In the genomic region with DNA sequence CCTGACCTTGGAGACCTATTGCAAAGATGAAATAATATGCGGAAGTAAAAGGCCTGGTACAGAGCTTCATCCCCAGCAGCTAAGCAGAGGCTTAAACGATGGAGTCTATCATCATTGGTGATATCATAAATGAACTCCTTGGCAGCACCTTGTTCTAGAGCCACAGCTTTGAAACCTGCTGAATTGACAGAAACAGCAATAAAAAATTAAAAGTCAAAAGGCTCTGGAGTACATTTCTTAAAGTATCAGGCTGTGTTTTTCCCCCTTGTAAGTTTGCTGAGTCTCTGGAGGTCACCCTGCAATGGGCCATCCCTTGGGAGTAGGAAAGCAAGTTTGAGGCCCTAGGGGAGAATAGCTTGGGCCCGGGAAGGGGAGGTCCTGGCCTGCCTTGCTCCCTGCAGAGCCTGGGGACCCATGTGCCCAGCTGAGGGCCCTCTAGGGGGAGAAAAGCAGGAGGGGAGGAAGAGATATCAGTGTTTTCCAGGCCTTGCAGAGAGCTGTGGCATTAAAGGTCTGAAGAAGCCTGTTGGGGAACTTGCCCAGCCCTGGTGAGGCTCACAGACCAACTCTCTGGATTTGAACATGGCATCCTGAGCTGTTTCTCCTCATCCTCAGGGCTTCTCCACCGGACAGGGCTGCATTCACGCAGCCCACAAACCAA, we compare ENCODE assay signal across 28 cellular contexts.
"Had no signal": no experiment of that assay in that cellular context is flagged by ENCODE, and none has a peak within 500 bp of the region (broad histone marks: within the 10 kb centered on the region; RNA-seq: fewer than 3 reads in every experiment).

No MANE protein-coding gene starts in this region.

- H3K27me3 Mint-ChIP-seq: activated CD4-positive, alpha-beta T cell treated with anti-CD3 and anti-CD28 coated beads, Interleukin-2, amount 10 ng/mL, durations not matched to agents 7 days and 5 days; stimulated activated naive B cell treated with anti-CD40 and anti-IgM and Interleukin-4, amounts not matched to agents 10 μg/mL and 1 μg/mL and 100 μg/mL, for 72 hours had no signal

- H3K27me3 ChIP-seq: brain microvascular endothelial cell, esophagus squamous epithelium, left lung, pancreas, thyroid gland, upper lobe of right lung had no signal

- ATAC-seq: activated CD8-positive, alpha-beta T cell treated with anti-CD3 and anti-CD28 coated beads for 36 hours; heart right ventricle; left lung; pancreas; stimulated activated naive B cell treated with anti-CD40 and anti-IgM and Interleukin-4, amounts not matched to agents 10 μg/mL and 1 μg/mL and 100 μg/mL, for 72 hours; T-helper 17 cell; upper lobe of right lung had no signal

- H3K4me1 Mint-ChIP-seq: activated CD4-positive, alpha-beta T cell treated with anti-CD3 and anti-CD28 coated beads, Interleukin-2, amount 10 ng/mL, durations not matched to agents 7 days and 5 days; stimulated activated naive B cell treated with anti-CD40 and anti-IgM and Interleukin-4, amounts not matched to agents 10 μg/mL and 1 μg/mL and 100 μg/mL, for 72 hours; T-helper 17 cell had no signal

- H3K9ac ChIP-seq: SK-N-SH had no signal

- H3K36me3 ChIP-seq: brain microvascular endothelial cell, esophagus squamous epithelium, heart right ventricle, left lung, pancreas, prostate gland, stomach, thyroid gland, upper lobe of right lung had no signal

- H3K9me3 ChIP-seq: esophagus squamous epithelium, heart right ventricle, left lung, pancreas, prostate gland, SK-N-SH, stomach, thyroid gland, upper lobe of right lung had no signal

- H3K4me3 ChIP-seq: esophagus squamous epithelium, heart right ventricle, left lung, pancreas, prostate gland, stomach, thyroid gland, upper lobe of right lung had no signal

- H3K27ac Mint-ChIP-seq: activated CD4-positive, alpha-beta T cell treated with anti-CD3 and anti-CD28 coated beads, Interleukin-2, amount 10 ng/mL, durations not matched to agents 7 days and 5 days; activated CD8-positive, alpha-beta T cell treated with anti-CD3 and anti-CD28 coated beads for 36 hours; activated T-helper 1 cell treated with anti-CD3 and anti-CD28 coated beads, Interleukin-12 subunit alpha, Interleukin-12 subunit beta, Interleukin-2, Interleukin-4 antibody, amounts not matched to agents 30 ng/mL and 10 ng/mL and 1 ng/mL, durations not matched to agents 14 hours and 24 hours and 36 hours; nephron; stimulated activated naive B cell treated with anti-CD40 and anti-IgM and Interleukin-4, amounts not matched to agents 10 μg/mL and 1 μg/mL and 100 μg/mL, for 72 hours; T-helper 17 cell had no signal

- H3K4me3 Mint-ChIP-seq: activated CD4-positive, alpha-beta T cell treated with anti-CD3 and anti-CD28 coated beads, Interleukin-2, amount 10 ng/mL, durations not matched to agents 7 days and 5 days; activated CD8-positive, alpha-beta T cell treated with anti-CD3 and anti-CD28 coated beads for 36 hours; activated T-helper 1 cell treated with anti-CD3 and anti-CD28 coated beads, Interleukin-12 subunit alpha, Interleukin-12 subunit beta, Interleukin-2, Interleukin-4 antibody, amounts not matched to agents 30 ng/mL and 10 ng/mL and 1 ng/mL, durations not matched to agents 14 hours and 24 hours and 36 hours; nephron; stimulated activated naive B cell treated with anti-CD40 and anti-IgM and Interleukin-4, amounts not matched to agents 10 μg/mL and 1 μg/mL and 100 μg/mL, for 72 hours; T-helper 17 cell had no signal

- H3K27ac ChIP-seq: brain microvascular endothelial cell, esophagus squamous epithelium, heart right ventricle, left lung, pancreas, prostate gland, stomach, thyroid gland, upper lobe of right lung had no signal

- H3K9me2 ChIP-seq: SK-N-SH had no signal

- H3K36me3 Mint-ChIP-seq: stimulated activated naive B cell treated with anti-CD40 and anti-IgM and Interleukin-4, amounts not matched to agents 10 μg/mL and 1 μg/mL and 100 μg/mL, for 72 hours had no signal

- H3K9me3 Mint-ChIP-seq: activated CD4-positive, alpha-beta T cell treated with anti-CD3 and anti-CD28 coated beads, Interleukin-2, amount 10 ng/mL, durations not matched to agents 7 days and 5 days; activated CD8-positive, alpha-beta T cell treated with anti-CD3 and anti-CD28 coated beads for 36 hours; activated T-helper 1 cell treated with anti-CD3 and anti-CD28 coated beads, Interleukin-12 subunit alpha, Interleukin-12 subunit beta, Interleukin-2, Interleukin-4 antibody, amounts not matched to agents 30 ng/mL and 10 ng/mL and 1 ng/mL, durations not matched to agents 14 hours and 24 hours and 36 hours; stimulated activated naive B cell treated with anti-CD40 and anti-IgM and Interleukin-4, amounts not matched to agents 10 μg/mL and 1 μg/mL and 100 μg/mL, for 72 hours had no signal

- H3K4me1 ChIP-seq: esophagus squamous epithelium, heart right ventricle, left lung, pancreas, prostate gland, stomach, thyroid gland, upper lobe of right lung had no signal

- H3K4me2 ChIP-seq: SK-N-SH had no signal

- DNase-seq: activated CD4-positive, alpha-beta T cell treated with anti-CD3 and anti-CD28 coated beads, Interleukin-2, amount 10 ng/mL, durations not matched to agents 7 days and 5 days; activated CD4-positive, CD25-positive, alpha-beta regulatory T cell treated with anti-CD3 and anti-CD28 coated beads, Interleukin-2, amount 50 U/mL, for 72 hours; activated CD8-positive, alpha-beta T cell treated with anti-CD3 and anti-CD28 coated beads for 36 hours; activated gamma-delta T cell; activated naive CD4-positive, alpha-beta T cell treated with anti-CD3 and anti-CD28 coated beads, Interleukin-2, amount 50 U/mL, for 16 hours; activated T-cell treated with anti-CD3 and anti-CD28 coated beads, Interleukin-2, amount 50 U/mL, for 1 hour; amniotic stem cell; brain microvascular endothelial cell; caudate nucleus; esophagus squamous epithelium; foreskin melanocyte; heart right ventricle; left lung; pancreas; retina; SK-N-SH; stimulated activated CD4-positive, alpha-beta T cell treated with anti-CD3 and anti-CD28 coated beads, Interleukin-15, amount 100 ng/mL, for 24 hours; stimulated activated CD4-positive, alpha-beta T cell treated with anti-CD3 and anti-CD28 coated beads, Interleukin-2, amount 100 ng/mL, for 24 hours; stimulated activated naive B cell treated with anti-CD40 and anti-IgM and Interleukin-4, amounts not matched to agents 10 μg/mL and 1 μg/mL and 100 μg/mL, for 72 hours; stomach; SW 1271; T-helper 17 cell; T1000; thyroid gland; upper lobe of right lung had no signal
